ENCODE assay signal across 1 cellular context in genomic region chrY:15561501-15562289, GRCh38.
TF ChIP-seq lines count a peak whose summit lies in the region.

No MANE protein-coding gene starts in this region.

TF ChIP-seq in GM23338, 12 proteins besides CTCF, POLR2A, EP300 and RAD21 (continued from another document):
- TF ChIP-seq REST (IDR thresholded peaks at IDR 0.05; ENCODE audit: unreplicated experiment) (no peak), EZH2 (IDR thresholded peaks at IDR 0.05; ENCODE audit: low read depth, unreplicated experiment) (no peak), STAT1 (IDR thresholded peaks at IDR 0.05; ENCODE audit: unreplicated experiment) (no peak)
